In the genomic region with DNA sequence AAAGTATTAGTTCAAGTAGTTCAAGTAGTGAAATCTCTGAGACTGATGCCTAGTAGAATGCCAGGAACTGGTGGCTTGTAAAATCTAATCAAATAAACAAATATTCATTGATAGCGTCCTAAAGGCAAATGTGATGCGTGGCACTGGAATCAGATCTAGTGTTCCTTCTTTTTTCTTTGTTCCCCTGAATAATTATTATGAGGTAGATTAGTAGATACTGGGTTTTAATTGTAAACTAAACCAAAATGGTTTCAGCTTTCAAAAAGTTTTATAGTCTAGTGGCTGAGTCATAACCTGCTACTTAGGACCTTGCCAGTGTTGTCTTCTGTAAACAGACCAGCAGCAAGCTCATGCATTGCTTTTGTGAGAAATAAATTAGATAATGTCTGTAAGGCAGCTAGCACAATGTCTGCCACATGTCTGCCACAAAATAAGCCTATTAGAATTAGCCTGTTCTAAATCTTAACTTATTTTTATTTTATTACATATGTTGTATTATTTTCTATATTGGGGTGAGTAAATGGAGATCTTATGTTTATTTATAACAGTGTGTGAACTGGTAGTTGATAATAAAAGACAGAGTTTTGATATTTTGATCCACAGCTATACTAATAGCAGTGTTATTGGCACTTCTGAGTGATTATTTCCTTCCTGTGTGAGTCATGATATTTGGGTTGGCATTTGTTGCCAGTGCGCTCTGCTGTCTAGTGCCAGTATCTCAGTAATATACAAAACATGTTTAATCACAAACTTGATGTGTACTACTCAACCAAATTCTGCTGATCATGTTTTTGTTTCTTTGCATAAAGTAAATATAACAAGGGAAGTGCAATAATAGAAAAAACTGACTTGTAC, we compare ENCODE assay signal across 1 cellular context.
A peak's percentile ranks its signal among the peaks of the same experiment; 100 is the strongest.
TF ChIP-seq lines count a peak whose summit lies in the region.

No MANE protein-coding gene starts in this region.

TF ChIP-seq in HEK293, 187 proteins besides CTCF, POLR2A, EP300 and RAD21 (continued from another document and continues in another):
- TF ChIP-seq, protein P1, sequence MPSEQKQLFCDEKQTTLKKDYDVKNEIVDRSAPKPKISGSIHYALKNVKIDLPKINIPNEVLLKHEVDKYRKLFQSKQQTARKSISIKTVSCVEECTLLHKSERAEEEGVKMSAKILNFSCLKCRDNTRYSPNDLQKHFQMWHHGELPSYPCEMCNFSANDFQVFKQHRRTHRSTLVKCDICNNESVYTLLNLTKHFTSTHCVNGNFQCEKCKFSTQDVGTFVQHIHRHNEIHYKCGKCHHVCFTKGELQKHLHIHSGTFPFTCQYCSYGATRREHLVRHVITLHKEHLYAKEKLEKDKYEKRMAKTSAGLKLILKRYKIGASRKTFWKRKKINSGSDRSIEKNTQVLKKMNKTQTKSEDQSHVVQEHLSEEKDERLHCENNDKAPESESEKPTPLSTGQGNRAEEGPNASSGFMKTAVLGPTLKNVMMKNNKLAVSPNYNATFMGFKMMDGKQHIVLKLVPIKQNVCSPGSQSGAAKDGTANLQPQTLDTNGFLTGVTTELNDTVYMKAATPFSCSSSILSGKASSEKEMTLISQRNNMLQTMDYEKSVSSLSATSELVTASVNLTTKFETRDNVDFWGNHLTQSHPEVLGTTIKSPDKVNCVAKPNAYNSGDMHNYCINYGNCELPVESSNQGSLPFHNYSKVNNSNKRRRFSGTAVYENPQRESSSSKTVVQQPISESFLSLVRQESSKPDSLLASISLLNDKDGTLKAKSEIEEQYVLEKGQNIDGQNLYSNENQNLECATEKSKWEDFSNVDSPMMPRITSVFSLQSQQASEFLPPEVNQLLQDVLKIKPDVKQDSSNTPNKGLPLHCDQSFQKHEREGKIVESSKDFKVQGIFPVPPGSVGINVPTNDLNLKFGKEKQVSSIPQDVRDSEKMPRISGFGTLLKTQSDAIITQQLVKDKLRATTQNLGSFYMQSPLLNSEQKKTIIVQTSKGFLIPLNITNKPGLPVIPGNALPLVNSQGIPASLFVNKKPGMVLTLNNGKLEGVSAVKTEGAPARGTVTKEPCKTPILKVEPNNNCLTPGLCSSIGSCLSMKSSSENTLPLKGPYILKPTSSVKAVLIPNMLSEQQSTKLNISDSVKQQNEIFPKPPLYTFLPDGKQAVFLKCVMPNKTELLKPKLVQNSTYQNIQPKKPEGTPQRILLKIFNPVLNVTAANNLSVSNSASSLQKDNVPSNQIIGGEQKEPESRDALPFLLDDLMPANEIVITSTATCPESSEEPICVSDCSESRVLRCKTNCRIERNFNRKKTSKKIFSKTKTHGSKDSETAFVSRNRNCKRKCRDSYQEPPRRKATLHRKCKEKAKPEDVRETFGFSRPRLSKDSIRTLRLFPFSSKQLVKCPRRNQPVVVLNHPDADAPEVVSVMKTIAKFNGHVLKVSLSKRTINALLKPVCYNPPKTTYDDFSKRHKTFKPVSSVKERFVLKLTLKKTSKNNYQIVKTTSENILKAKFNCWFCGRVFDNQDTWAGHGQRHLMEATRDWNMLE (tag by site-specific recombination; conservative IDR thresholded peaks at IDR 0.05; ENCODE audit: low read depth) = no peak
- no peak for TF ChIP-seq ZNF571 (tag by site-specific recombination; IDR thresholded peaks at IDR 0.05)
- TF ChIP-seq, protein P2, sequence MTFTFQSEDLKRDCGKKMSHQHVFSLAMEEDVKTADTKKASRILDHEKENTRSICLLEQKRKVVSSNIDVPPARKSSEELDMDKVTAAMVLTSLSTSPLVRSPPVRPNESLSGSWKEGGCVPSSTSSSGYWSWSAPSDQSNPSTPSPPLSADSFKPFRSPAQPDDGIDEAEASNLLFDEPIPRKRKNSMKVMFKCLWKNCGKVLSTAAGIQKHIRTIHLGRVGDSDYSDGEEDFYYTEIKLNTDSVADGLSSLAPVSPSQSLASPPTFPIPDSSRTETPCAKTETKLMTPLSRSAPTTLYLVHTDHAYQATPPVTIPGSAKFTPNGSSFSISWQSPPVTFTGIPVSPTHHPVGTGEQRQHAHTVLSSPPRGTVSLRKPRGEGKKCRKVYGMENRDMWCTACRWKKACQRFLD (tag by site-specific recombination; IDR thresholded peaks at IDR 0.05) = no peak
- no peak for TF ChIP-seq ZNF530 (tag by site-specific recombination; IDR thresholded peaks at IDR 0.05; ENCODE audit: low read depth)
- TF ChIP-seq, protein P3, sequence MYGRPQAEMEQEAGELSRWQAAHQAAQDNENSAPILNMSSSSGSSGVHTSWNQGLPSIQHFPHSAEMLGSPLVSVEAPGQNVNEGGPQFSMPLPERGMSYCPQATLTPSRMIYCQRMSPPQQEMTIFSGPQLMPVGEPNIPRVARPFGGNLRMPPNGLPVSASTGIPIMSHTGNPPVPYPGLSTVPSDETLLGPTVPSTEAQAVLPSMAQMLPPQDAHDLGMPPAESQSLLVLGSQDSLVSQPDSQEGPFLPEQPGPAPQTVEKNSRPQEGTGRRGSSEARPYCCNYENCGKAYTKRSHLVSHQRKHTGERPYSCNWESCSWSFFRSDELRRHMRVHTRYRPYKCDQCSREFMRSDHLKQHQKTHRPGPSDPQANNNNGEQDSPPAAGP (tag by site-specific recombination; IDR thresholded peaks at IDR 0.05) = no peak
- 0 out of 2 replicates have a peak, but pooled peaks have one; percentile 27 for TF ChIP-seq ZNF2 (tag by site-specific recombination; IDR thresholded peaks at IDR 0.05)
- TF ChIP-seq ZNF501 (tag by site-specific recombination; IDR thresholded peaks at IDR 0.05) = no peak
- peak; percentile 69 for TF ChIP-seq IKZF3 (tag by site-specific recombination; IDR thresholded peaks at IDR 0.05)
- TF ChIP-seq, protein P4, sequence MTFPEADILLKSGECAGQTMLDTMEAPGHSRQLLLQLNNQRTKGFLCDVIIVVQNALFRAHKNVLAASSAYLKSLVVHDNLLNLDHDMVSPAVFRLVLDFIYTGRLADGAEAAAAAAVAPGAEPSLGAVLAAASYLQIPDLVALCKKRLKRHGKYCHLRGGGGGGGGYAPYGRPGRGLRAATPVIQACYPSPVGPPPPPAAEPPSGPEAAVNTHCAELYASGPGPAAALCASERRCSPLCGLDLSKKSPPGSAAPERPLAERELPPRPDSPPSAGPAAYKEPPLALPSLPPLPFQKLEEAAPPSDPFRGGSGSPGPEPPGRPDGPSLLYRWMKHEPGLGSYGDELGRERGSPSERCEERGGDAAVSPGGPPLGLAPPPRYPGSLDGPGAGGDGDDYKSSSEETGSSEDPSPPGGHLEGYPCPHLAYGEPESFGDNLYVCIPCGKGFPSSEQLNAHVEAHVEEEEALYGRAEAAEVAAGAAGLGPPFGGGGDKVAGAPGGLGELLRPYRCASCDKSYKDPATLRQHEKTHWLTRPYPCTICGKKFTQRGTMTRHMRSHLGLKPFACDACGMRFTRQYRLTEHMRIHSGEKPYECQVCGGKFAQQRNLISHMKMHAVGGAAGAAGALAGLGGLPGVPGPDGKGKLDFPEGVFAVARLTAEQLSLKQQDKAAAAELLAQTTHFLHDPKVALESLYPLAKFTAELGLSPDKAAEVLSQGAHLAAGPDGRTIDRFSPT (tag by site-specific recombination; IDR thresholded peaks at IDR 0.05) = 0 out of 2 replicates have a peak, but pooled peaks have one; percentile 18
- peak; percentile 14; the same call in 1 of the 2 replicates for TF ChIP-seq ZNF394 (tag by site-specific recombination; IDR thresholded peaks at IDR 0.05; ENCODE audit: borderline replicate concordance)
- peak; percentile 72; the same call in 1 of the 2 replicates for TF ChIP-seq HOXD13 (CRISPR knock-in tag; IDR thresholded peaks at IDR 0.05; ENCODE audit: borderline replicate concordance)
- no peak for TF ChIP-seq ZNF621 (tag by site-specific recombination; IDR thresholded peaks at IDR 0.05)
- 0 out of 2 replicates have a peak, but pooled peaks have one; percentile 23 for TF ChIP-seq ZSCAN30 (tag by site-specific recombination; IDR thresholded peaks at IDR 0.05)
- TF ChIP-seq SP7 (tag by site-specific recombination; IDR thresholded peaks at IDR 0.05) = peak; percentile 86
- TF ChIP-seq, protein P5, sequence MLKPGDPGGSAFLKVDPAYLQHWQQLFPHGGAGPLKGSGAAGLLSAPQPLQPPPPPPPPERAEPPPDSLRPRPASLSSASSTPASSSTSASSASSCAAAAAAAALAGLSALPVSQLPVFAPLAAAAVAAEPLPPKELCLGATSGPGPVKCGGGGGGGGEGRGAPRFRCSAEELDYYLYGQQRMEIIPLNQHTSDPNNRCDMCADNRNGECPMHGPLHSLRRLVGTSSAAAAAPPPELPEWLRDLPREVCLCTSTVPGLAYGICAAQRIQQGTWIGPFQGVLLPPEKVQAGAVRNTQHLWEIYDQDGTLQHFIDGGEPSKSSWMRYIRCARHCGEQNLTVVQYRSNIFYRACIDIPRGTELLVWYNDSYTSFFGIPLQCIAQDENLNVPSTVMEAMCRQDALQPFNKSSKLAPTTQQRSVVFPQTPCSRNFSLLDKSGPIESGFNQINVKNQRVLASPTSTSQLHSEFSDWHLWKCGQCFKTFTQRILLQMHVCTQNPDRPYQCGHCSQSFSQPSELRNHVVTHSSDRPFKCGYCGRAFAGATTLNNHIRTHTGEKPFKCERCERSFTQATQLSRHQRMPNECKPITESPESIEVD (tag by site-specific recombination; IDR thresholded peaks at IDR 0.05) = peak; percentile 87
- no peak for TF ChIP-seq ZNF354C (tag by site-specific recombination; IDR thresholded peaks at IDR 0.05; ENCODE audit: borderline replicate concordance, low read depth)
- no peak for TF ChIP-seq ZNF768 (tag by site-specific recombination; IDR thresholded peaks at IDR 0.05)
- TF ChIP-seq ZNF544 (tag by site-specific recombination; IDR thresholded peaks at IDR 0.05) = no peak
- peak; percentile 80 for TF ChIP-seq ZNF664 (tag by site-specific recombination; IDR thresholded peaks at IDR 0.05)
- TF ChIP-seq ZNF24 (tag by site-specific recombination; IDR thresholded peaks at IDR 0.05) = peak; percentile 45; the same call in 1 of the 2 replicates
- no peak for TF ChIP-seq ZNF585B (tag by site-specific recombination; IDR thresholded peaks at IDR 0.05)
- TF ChIP-seq, protein P6, sequence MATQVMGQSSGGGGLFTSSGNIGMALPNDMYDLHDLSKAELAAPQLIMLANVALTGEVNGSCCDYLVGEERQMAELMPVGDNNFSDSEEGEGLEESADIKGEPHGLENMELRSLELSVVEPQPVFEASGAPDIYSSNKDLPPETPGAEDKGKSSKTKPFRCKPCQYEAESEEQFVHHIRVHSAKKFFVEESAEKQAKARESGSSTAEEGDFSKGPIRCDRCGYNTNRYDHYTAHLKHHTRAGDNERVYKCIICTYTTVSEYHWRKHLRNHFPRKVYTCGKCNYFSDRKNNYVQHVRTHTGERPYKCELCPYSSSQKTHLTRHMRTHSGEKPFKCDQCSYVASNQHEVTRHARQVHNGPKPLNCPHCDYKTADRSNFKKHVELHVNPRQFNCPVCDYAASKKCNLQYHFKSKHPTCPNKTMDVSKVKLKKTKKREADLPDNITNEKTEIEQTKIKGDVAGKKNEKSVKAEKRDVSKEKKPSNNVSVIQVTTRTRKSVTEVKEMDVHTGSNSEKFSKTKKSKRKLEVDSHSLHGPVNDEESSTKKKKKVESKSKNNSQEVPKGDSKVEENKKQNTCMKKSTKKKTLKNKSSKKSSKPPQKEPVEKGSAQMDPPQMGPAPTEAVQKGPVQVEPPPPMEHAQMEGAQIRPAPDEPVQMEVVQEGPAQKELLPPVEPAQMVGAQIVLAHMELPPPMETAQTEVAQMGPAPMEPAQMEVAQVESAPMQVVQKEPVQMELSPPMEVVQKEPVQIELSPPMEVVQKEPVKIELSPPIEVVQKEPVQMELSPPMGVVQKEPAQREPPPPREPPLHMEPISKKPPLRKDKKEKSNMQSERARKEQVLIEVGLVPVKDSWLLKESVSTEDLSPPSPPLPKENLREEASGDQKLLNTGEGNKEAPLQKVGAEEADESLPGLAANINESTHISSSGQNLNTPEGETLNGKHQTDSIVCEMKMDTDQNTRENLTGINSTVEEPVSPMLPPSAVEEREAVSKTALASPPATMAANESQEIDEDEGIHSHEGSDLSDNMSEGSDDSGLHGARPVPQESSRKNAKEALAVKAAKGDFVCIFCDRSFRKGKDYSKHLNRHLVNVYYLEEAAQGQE (tag by site-specific recombination; IDR thresholded peaks at IDR 0.05) = no peak
- TF ChIP-seq ZNF211 (tag by site-specific recombination; IDR thresholded peaks at IDR 0.05; ENCODE audit: low read depth) = no peak
- TF ChIP-seq ZEB2 (tag by site-specific recombination; IDR thresholded peaks at IDR 0.05) = peak; percentile 84
- TF ChIP-seq, protein P7, sequence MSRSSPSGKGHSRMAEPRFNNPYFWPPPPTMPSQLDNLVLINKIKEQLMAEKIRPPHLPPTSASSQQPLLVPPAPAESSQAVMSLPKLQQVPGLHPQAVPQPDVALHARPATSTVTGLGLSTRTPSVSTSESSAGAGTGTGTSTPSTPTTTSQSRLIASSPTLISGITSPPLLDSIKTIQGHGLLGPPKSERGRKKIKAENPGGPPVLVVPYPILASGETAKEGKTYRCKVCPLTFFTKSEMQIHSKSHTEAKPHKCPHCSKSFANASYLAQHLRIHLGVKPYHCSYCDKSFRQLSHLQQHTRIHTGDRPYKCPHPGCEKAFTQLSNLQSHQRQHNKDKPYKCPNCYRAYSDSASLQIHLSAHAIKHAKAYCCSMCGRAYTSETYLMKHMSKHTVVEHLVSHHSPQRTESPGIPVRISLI (tag by site-specific recombination; IDR thresholded peaks at IDR 0.05) = peak; percentile 42; the same call in 1 of the 2 replicates
- TF ChIP-seq ZNF629 (tag by site-specific recombination; IDR thresholded peaks at IDR 0.05) = peak; percentile 56
- 0 out of 2 replicates have a peak, but pooled peaks have one; percentile 22 for TF ChIP-seq WT1 (tag by site-specific recombination; IDR thresholded peaks at IDR 0.05)
- no peak for TF ChIP-seq ZFP37 (tag by site-specific recombination; IDR thresholded peaks at IDR 0.05)
- TF ChIP-seq REPIN1 (tag by site-specific recombination; IDR thresholded peaks at IDR 0.05; ENCODE audit: low read depth) = no peak
- no peak for TF ChIP-seq ZNF16 (tag by site-specific recombination; IDR thresholded peaks at IDR 0.05; ENCODE audit: low read depth)
- peak; percentile 64 for TF ChIP-seq ZNF335 (tag by site-specific recombination; conservative IDR thresholded peaks at IDR 0.05)
- TF ChIP-seq, protein P8, sequence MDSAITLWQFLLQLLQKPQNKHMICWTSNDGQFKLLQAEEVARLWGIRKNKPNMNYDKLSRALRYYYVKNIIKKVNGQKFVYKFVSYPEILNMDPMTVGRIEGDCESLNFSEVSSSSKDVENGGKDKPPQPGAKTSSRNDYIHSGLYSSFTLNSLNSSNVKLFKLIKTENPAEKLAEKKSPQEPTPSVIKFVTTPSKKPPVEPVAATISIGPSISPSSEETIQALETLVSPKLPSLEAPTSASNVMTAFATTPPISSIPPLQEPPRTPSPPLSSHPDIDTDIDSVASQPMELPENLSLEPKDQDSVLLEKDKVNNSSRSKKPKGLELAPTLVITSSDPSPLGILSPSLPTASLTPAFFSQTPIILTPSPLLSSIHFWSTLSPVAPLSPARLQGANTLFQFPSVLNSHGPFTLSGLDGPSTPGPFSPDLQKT (IDR thresholded peaks at IDR 0.05; ENCODE audit: borderline replicate concordance, low read depth, low read length) = no peak
- TF ChIP-seq ZNF133 (tag by site-specific recombination; IDR thresholded peaks at IDR 0.05) = no peak
- TF ChIP-seq ZNF624 (tag by site-specific recombination; IDR thresholded peaks at IDR 0.05) = no peak
- TF ChIP-seq ZNF223 (tag by site-specific recombination; IDR thresholded peaks at IDR 0.05) = no peak
- TF ChIP-seq GFI1B (tag by site-specific recombination; IDR thresholded peaks at IDR 0.05) = no peak
- TF ChIP-seq ZNF600 (tag by site-specific recombination; IDR thresholded peaks at IDR 0.05) = peak; percentile 40; the same call in 1 of the 2 replicates
- peak; percentile 67 for TF ChIP-seq ZBTB17 (tag by site-specific recombination; IDR thresholded peaks at IDR 0.05)
- no peak for TF ChIP-seq SETDB1 (IDR thresholded peaks at IDR 0.05; ENCODE audit: insufficient read length, low read length)
